Comparison of ENCODE assay signal across 1 cellular context in genomic region chr17:78812849-78813248, GRCh38.
TF ChIP-seq lines count a peak whose summit lies in the region.

No MANE protein-coding gene starts in this region.

TF ChIP-seq in WTC11, 78 proteins besides CTCF, POLR2A, EP300 and RAD21 (continued from another document):
- TF ChIP-seq, protein P1, sequence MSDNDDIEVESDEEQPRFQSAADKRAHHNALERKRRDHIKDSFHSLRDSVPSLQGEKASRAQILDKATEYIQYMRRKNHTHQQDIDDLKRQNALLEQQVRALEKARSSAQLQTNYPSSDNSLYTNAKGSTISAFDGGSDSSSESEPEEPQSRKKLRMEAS (CRISPR knock-in tag; IDR thresholded peaks at IDR 0.05) = no peak
- TF ChIP-seq ZBTB21 (CRISPR knock-in tag; IDR thresholded peaks at IDR 0.05; ENCODE audit: borderline replicate concordance) (no peak), NFE2L1 (CRISPR knock-in tag; IDR thresholded peaks at IDR 0.05) (no peak)
- TF ChIP-seq, protein P2, sequence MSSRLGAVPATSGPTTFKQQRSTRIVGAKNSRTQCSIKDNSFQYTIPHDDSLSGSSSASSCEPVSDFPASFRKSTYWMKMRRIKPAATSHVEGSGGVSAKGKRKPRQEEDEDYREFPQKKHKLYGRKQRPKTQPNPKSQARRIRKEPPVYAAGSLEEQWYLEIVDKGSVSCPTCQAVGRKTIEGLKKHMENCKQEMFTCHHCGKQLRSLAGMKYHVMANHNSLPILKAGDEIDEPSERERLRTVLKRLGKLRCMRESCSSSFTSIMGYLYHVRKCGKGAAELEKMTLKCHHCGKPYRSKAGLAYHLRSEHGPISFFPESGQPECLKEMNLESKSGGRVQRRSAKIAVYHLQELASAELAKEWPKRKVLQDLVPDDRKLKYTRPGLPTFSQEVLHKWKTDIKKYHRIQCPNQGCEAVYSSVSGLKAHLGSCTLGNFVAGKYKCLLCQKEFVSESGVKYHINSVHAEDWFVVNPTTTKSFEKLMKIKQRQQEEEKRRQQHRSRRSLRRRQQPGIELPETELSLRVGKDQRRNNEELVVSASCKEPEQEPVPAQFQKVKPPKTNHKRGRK (CRISPR knock-in tag; IDR thresholded peaks at IDR 0.05; ENCODE audit: borderline replicate concordance) = no peak
- TF ChIP-seq, protein P3, sequence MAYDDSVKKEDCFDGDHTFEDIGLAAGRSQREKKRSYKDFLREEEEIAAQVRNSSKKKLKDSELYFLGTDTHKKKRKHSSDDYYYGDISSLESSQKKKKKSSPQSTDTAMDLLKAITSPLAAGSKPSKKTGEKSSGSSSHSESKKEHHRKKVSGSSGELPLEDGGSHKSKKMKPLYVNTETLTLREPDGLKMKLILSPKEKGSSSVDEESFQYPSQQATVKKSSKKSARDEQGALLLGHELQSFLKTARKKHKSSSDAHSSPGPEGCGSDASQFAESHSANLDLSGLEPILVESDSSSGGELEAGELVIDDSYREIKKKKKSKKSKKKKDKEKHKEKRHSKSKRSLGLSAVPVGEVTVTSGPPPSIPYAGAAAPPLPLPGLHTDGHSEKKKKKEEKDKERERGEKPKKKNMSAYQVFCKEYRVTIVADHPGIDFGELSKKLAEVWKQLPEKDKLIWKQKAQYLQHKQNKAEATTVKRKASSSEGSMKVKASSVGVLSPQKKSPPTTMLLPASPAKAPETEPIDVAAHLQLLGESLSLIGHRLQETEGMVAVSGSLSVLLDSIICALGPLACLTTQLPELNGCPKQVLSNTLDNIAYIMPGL (CRISPR knock-in tag; IDR thresholded peaks at IDR 0.05) = no peak
- TF ChIP-seq, protein P4, sequence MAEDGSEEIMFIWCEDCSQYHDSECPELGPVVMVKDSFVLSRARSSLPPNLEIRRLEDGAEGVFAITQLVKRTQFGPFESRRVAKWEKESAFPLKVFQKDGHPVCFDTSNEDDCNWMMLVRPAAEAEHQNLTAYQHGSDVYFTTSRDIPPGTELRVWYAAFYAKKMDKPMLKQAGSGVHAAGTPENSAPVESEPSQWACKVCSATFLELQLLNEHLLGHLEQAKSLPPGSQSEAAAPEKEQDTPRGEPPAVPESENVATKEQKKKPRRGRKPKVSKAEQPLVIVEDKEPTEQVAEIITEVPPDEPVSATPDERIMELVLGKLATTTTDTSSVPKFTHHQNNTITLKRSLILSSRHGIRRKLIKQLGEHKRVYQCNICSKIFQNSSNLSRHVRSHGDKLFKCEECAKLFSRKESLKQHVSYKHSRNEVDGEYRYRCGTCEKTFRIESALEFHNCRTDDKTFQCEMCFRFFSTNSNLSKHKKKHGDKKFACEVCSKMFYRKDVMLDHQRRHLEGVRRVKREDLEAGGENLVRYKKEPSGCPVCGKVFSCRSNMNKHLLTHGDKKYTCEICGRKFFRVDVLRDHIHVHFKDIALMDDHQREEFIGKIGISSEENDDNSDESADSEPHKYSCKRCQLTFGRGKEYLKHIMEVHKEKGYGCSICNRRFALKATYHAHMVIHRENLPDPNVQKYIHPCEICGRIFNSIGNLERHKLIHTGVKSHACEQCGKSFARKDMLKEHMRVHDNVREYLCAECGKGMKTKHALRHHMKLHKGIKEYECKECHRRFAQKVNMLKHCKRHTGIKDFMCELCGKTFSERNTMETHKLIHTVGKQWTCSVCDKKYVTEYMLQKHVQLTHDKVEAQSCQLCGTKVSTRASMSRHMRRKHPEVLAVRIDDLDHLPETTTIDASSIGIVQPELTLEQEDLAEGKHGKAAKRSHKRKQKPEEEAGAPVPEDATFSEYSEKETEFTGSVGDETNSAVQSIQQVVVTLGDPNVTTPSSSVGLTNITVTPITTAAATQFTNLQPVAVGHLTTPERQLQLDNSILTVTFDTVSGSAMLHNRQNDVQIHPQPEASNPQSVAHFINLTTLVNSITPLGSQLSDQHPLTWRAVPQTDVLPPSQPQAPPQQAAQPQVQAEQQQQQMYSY (CRISPR knock-in tag; IDR thresholded peaks at IDR 0.05) = no peak
